Comparison of ENCODE assay signal across 8 cellular contexts in genomic region chrX:108453841-108454240, GRCh38. TPM values are rescaled to one million over a fixed set of nuclear protein-coding genes. Genes with fewer than 3 reads are reported as not detected.
"Had no signal": no experiment of that assay in that cellular context is flagged by ENCODE, and none has a peak within 500 bp of the region (broad histone marks: within the 10 kb centered on the region; RNA-seq: fewer than 3 reads in every experiment).

No MANE protein-coding gene starts in this region.

- DNase-seq: H9, HCEC 1CT, IMR-90 had no signal

- H3K9me3 Mint-ChIP-seq: GM23338, H9 had no signal

- H3K27ac Mint-ChIP-seq: GM23338, H9 had no signal

- FAIRE-seq: H1, H54, HTR-8/SVneo had no signal

- H3K4me1 Mint-ChIP-seq: GM23338 had no signal

- H2AFZ ChIP-seq: GM23338 had no signal

- H3K4me3 Mint-ChIP-seq: GM23338, H9 had no signal

- H3K4me2 ChIP-seq: GM23338 had no signal

- H3K4me3 ChIP-seq: GM23338 had no signal

RNA-seq across cellular contexts. Expression of gene COL4A5, which starts 14.2 kb away (rescaled TPM):
- total RNA-seq: HT-29 had no signal

RNA-seq across cellular contexts. Expression of gene COL4A6, which starts 15.6 kb away (rescaled TPM):
- total RNA-seq: HT-29 had no signal
